Comparison of ENCODE assay signal across 26 cellular contexts in genomic region chr21:44791246-44791645, GRCh38. TPM values are rescaled to one million over a fixed set of nuclear protein-coding genes. Genes with fewer than 3 reads are reported as not detected.
A peak's percentile ranks its signal among the peaks of the same experiment; 100 is the strongest.
DNase-seq lines count a peak whose midpoint lies in the region; ATAC-seq and TF ChIP-seq lines count a peak whose summit lies in the region.
"Had no signal": no experiment of that assay in that cellular context is flagged by ENCODE, and none has a peak within 500 bp of the region (broad histone marks: within the 10 kb centered on the region; RNA-seq: fewer than 3 reads in every experiment).

No MANE protein-coding gene starts in this region.

- no peak overlapping the region for H3K4me3 Mint-ChIP-seq in CD4-positive, CD25-positive, alpha-beta regulatory T cell
- H3K4me3 Mint-ChIP-seq in effector memory CD8-positive, alpha-beta T cell = no peak overlapping the region
- no peak overlapping the region for H3K4me3 Mint-ChIP-seq in nephron
- H3K4me3 Mint-ChIP-seq in activated CD8-positive, alpha-beta T cell treated with anti-CD3 and anti-CD28 coated beads, Interleukin-2, amount 10 ng/mL, durations not matched to agents 7 days and 5 days = no peak overlapping the region
- H3K4me3 Mint-ChIP-seq: CD8-positive, alpha-beta memory T cell had no signal

- CTCF ChIA-PET in activated CD8-positive, alpha-beta T cell treated with anti-CD3 and anti-CD28 coated beads, Interleukin-2, amount 10 ng/mL, durations not matched to agents 7 days and 5 days (lab: Charles Lee) = interaction anchor here (1.0 to 1.3 kb wide), 3 partner anchors 9 to 347 kb away, joined by 3 to 14 read pairs (median 5); no protein-coding TSS in a partner anchor

- TF ChIP-seq CTCF in DOHH2 (IDR thresholded peaks at IDR 0.05; ENCODE audit: low read depth, low read length, poor library complexity, severe bottlenecking) (no peak), nephron (IDR thresholded peaks at IDR 0.05; ENCODE audit: unreplicated experiment in 3 of 3) (no peak), lower leg skin (IDR thresholded peaks at IDR 0.05) (no peak)

- H3K9me3 Mint-ChIP-seq in CD4-positive, CD25-positive, alpha-beta regulatory T cell = no peaks in the 10 kb centered on the region
- H3K9me3 Mint-ChIP-seq in effector memory CD8-positive, alpha-beta T cell = no peaks in the 10 kb centered on the region
- no peaks in the 10 kb centered on the region for H3K9me3 Mint-ChIP-seq in nephron
- H3K9me3 Mint-ChIP-seq in activated CD8-positive, alpha-beta T cell treated with anti-CD3 and anti-CD28 coated beads, Interleukin-2, amount 10 ng/mL, durations not matched to agents 7 days and 5 days (ENCODE audit: insufficient read depth) = no peaks in the 10 kb centered on the region
- H3K9me3 Mint-ChIP-seq: CD8-positive, alpha-beta memory T cell had no signal

- H4K20me1 ChIP-seq in DOHH2 (ENCODE audit: control insufficient read depth, insufficient read depth, low read depth, low read length) = peaks cover 31% of the 10 kb centered on the region

- H3K27me3 ChIP-seq in CD4-positive, CD25-positive, alpha-beta regulatory T cell (ENCODE audit: control insufficient read depth, insufficient read depth, low read length) = no peaks in the 10 kb centered on the region
- H3K27me3 ChIP-seq in DOHH2 (ENCODE audit: control insufficient read depth, low read length) = no peaks in the 10 kb centered on the region
- H3K27me3 ChIP-seq: MG63, SJCRH30 had no signal

- DNase-seq in CD4-positive, CD25-positive, alpha-beta regulatory T cell = no peak
- no peak for DNase-seq in effector memory CD8-positive, alpha-beta T cell
- DNase-seq in activated CD8-positive, alpha-beta T cell treated with anti-CD3 and anti-CD28 coated beads, Interleukin-2, amount 10 ng/mL, durations not matched to agents 7 days and 5 days = no peak
- no peak for DNase-seq in lower leg skin (ENCODE audit: low spot score in 2 of 2)
- DNase-seq in stimulated activated CD4-positive, alpha-beta T cell treated with anti-CD3 and anti-CD28 coated beads, Interleukin-15, amount 100 ng/mL, for 24 hours = no peak
- DNase-seq in stimulated activated CD4-positive, alpha-beta T cell treated with anti-CD3 and anti-CD28 coated beads, Interleukin-12 subunit alpha, Interleukin-12 subunit beta, amount 100 ng/mL, for 4 hours = no peak
- DNase-seq: Calu3; CD8-positive, alpha-beta memory T cell; DMS79 treated with DMSO at 0.1 percent for 48 hours; MG63; NCI-H1105 treated with DMSO at 0.1 percent for 48 hours; NCI-H146; NCI-H2029; NCI-H446; NCI-H526; NCI-H82; NK-92 treated with Interleukin-12 subunit alpha and Interleukin-12 subunit beta, amount 100 ng/mL, for 24 hours; PC-9; SJCRH30 had no signal

- H3K4me1 Mint-ChIP-seq in CD4-positive, CD25-positive, alpha-beta regulatory T cell = peaks cover 18 to 58% (median 29%) of the 10 kb centered on the region in 4 donors
- H3K4me1 Mint-ChIP-seq in effector memory CD8-positive, alpha-beta T cell (ENCODE audit: low read depth in 2 of 2) = peaks cover 12 to 30% of the 10 kb centered on the region in 2 donors
- H3K4me1 Mint-ChIP-seq in nephron = peaks cover 26% of the 10 kb centered on the region
- H3K4me1 Mint-ChIP-seq in activated CD8-positive, alpha-beta T cell treated with anti-CD3 and anti-CD28 coated beads, Interleukin-2, amount 10 ng/mL, durations not matched to agents 7 days and 5 days (ENCODE audit: low read depth) = peaks cover 27% of the 10 kb centered on the region

- no peaks in the 10 kb centered on the region for H3K9me2 ChIP-seq in DOHH2 (replicated peaks; ENCODE audit: control insufficient read depth, low read length)

- H3K4me1 ChIP-seq in CD4-positive, CD25-positive, alpha-beta regulatory T cell (ENCODE audit: control insufficient read depth, insufficient read depth, low read length, poor library complexity, severe bottlenecking) = peaks cover 7% of the 10 kb centered on the region
- peaks cover 48% of the 10 kb centered on the region for H3K4me1 ChIP-seq in DOHH2 (ENCODE audit: control insufficient read depth, low read length)

- no peak overlapping the region for H3K4me3 ChIP-seq in CD4-positive, CD25-positive, alpha-beta regulatory T cell (ENCODE audit: low read depth, low read length)
- H3K4me3 ChIP-seq in DOHH2 (ENCODE audit: low read length) = peak overlapping the region; percentile 42
- no peak overlapping the region for H3K4me3 ChIP-seq in lower leg skin (ENCODE audit: low read depth, poor library complexity, severe bottlenecking)
- H3K4me3 ChIP-seq: K562, MG63, PC-9, SJCRH30 had no signal

- H3K36me3 ChIP-seq in CD4-positive, CD25-positive, alpha-beta regulatory T cell (ENCODE audit: control insufficient read depth, insufficient read depth, low read length) = peaks cover 20% of the 10 kb centered on the region
- H3K36me3 ChIP-seq in DOHH2 (ENCODE audit: control insufficient read depth, low read length) = peaks cover 67% of the 10 kb centered on the region

- no peaks in the 10 kb centered on the region for H3K27me3 Mint-ChIP-seq in CD4-positive, CD25-positive, alpha-beta regulatory T cell
- no peaks in the 10 kb centered on the region for H3K27me3 Mint-ChIP-seq in effector memory CD8-positive, alpha-beta T cell
- H3K27me3 Mint-ChIP-seq in nephron (ENCODE audit: low read depth) = no peaks in the 10 kb centered on the region
- H3K27me3 Mint-ChIP-seq in activated CD8-positive, alpha-beta T cell treated with anti-CD3 and anti-CD28 coated beads, Interleukin-2, amount 10 ng/mL, durations not matched to agents 7 days and 5 days (ENCODE audit: low read depth) = no peaks in the 10 kb centered on the region

- H3K27ac ChIP-seq in CD4-positive, CD25-positive, alpha-beta regulatory T cell (ENCODE audit: insufficient read depth, low read length, poor library complexity, severe bottlenecking) = no peak overlapping the region
- no peak overlapping the region for H3K27ac ChIP-seq in DOHH2 (ENCODE audit: low read depth, low read length)
- H3K27ac ChIP-seq: C4-2B, PC-9, SJCRH30 had no signal

- H3K9me3 ChIP-seq in CD4-positive, CD25-positive, alpha-beta regulatory T cell (ENCODE audit: control insufficient read depth in 2 of 2, low read length in 2 of 2) = no peaks in the 10 kb centered on the region
- no peaks in the 10 kb centered on the region for H3K9me3 ChIP-seq in DOHH2 (ENCODE audit: control insufficient read depth, insufficient read depth, low read length)
- H3K9me3 ChIP-seq: SJCRH30 had no signal

- peak overlapping the region; percentile 61; the same call in 1 of the 2 replicates for H3K4me2 ChIP-seq in DOHH2 (ENCODE audit: low read length)
- H3K4me2 ChIP-seq: PC-9 had no signal

- H3K27ac Mint-ChIP-seq in CD4-positive, CD25-positive, alpha-beta regulatory T cell = peak overlapping the region in 2 of 3 donors; percentile 3 to 42
- peak overlapping the region; percentile 27 to 38 for H3K27ac Mint-ChIP-seq in effector memory CD8-positive, alpha-beta T cell
- H3K27ac Mint-ChIP-seq in nephron = peak overlapping the region in 2 of 3 experiments; percentile 26 to 29
- H3K27ac Mint-ChIP-seq in activated CD8-positive, alpha-beta T cell treated with anti-CD3 and anti-CD28 coated beads, Interleukin-2, amount 10 ng/mL, durations not matched to agents 7 days and 5 days = no peak overlapping the region

- H3K79me2 ChIP-seq in DOHH2 (ENCODE audit: control insufficient read depth, low read length) = peaks cover 100% of the 10 kb centered on the region

- H3K36me3 Mint-ChIP-seq in CD4-positive, CD25-positive, alpha-beta regulatory T cell = peaks cover 27% of the 10 kb centered on the region
- H3K36me3 Mint-ChIP-seq in effector memory CD8-positive, alpha-beta T cell (ENCODE audit: insufficient read depth) = peaks cover 8% of the 10 kb centered on the region
- H3K36me3 Mint-ChIP-seq in nephron (ENCODE audit: low read depth) = peaks cover 24% of the 10 kb centered on the region
- H3K36me3 Mint-ChIP-seq in activated CD8-positive, alpha-beta T cell treated with anti-CD3 and anti-CD28 coated beads, Interleukin-2, amount 10 ng/mL, durations not matched to agents 7 days and 5 days (ENCODE audit: low read depth) = peaks cover 24% of the 10 kb centered on the region

- ATAC-seq in CD4-positive, CD25-positive, alpha-beta regulatory T cell (ENCODE audit: low read depth in 2 of 2) = no peak
- no peak for ATAC-seq in effector memory CD8-positive, alpha-beta T cell (replicated peaks)
- no peak for ATAC-seq in activated CD8-positive, alpha-beta T cell treated with anti-CD3 and anti-CD28 coated beads, Interleukin-2, amount 10 ng/mL, durations not matched to agents 7 days and 5 days
- ATAC-seq: HCT116, HepG2, K562, Right ventricle myocardium inferior had no signal

- intact Hi-C loops in lower leg skin (cut with DNase I; ENCODE audit: low total_unique reads) = loop anchor here (5.0 kb wide), 1 partner anchor 279 kb away; no protein-coding TSS in a partner anchor

- no peak for TF ChIP-seq POLR2A in lower leg skin (IDR thresholded peaks at IDR 0.05)

- peaks cover 10% of the 10 kb centered on the region; the same call in 1 of the 2 replicates for H3F3A ChIP-seq in DOHH2 (ENCODE audit: control insufficient read depth, insufficient read depth)

- POLR2A ChIA-PET in activated CD8-positive, alpha-beta T cell treated with anti-CD3 and anti-CD28 coated beads, Interleukin-2, amount 10 ng/mL, durations not matched to agents 7 days and 5 days (lab: Charles Lee) = no interaction called here

- WGBS in lower leg skin, 2 donors = 61 to 63% methylated on average over 5 of the region's 5 CpGs

RNA-seq across cellular contexts. Expression of gene UBE2G2, which starts 10.4 kb away (rescaled TPM):
- total RNA-seq in CD4-positive, CD25-positive, alpha-beta regulatory T cell = 109 TPM
- 10 to 100 TPM; 42.8 to 50.9 (median 49.0) TPM for polyA plus RNA-seq in CD4-positive, CD25-positive, alpha-beta regulatory T cell
- 10 to 100 TPM; 85.5 to 86.0 TPM for total RNA-seq in activated CD8-positive, alpha-beta T cell treated with anti-CD3 and anti-CD28 coated beads, Interleukin-2, amount 10 ng/mL, durations not matched to agents 7 days and 5 days
- 10 to 100 TPM; 37.2 to 61.8 (median 49.8) TPM for total RNA-seq in lower leg skin

RNA-seq across cellular contexts. Expression of gene SUMO3, which starts 26.6 kb away (rescaled TPM):
- 65.8 TPM for total RNA-seq in CD4-positive, CD25-positive, alpha-beta regulatory T cell
- polyA plus RNA-seq in CD4-positive, CD25-positive, alpha-beta regulatory T cell = 10 to 100 TPM; 76.3 to 88.9 (median 80.2) TPM
- total RNA-seq in activated CD8-positive, alpha-beta T cell treated with anti-CD3 and anti-CD28 coated beads, Interleukin-2, amount 10 ng/mL, durations not matched to agents 7 days and 5 days = 100 to 1,000 TPM in 1 of 2 experiments, 10 to 100 TPM in 1; 98.8 to 102 TPM
- total RNA-seq in lower leg skin = 10 to 100 TPM; 35.6 to 52.6 (median 42.5) TPM
